Comparison of ENCODE assay signal across 18 cellular contexts in genomic region chr16:3798827-3799226, GRCh38.
A peak's percentile ranks its signal among the peaks of the same experiment; 100 is the strongest.
DNase-seq lines count a peak whose midpoint lies in the region; ATAC-seq, FAIRE-seq and TF ChIP-seq lines count a peak whose summit lies in the region.
"Had no signal": no experiment of that assay in that cellular context is flagged by ENCODE, and none has a peak within 500 bp of the region (broad histone marks: within the 10 kb centered on the region; RNA-seq: fewer than 3 reads in every experiment).

No MANE protein-coding gene starts in this region.

- SMC1A ChIA-PET in GM12878 (lab: Charles Lee; ENCODE audit: uncharacterized antibody, unreplicated experiment) = interaction anchor here (0.8 to 3.9 kb wide), 2 partner anchors 13 to 80 kb away, joined by 3 to 17 read pairs; no protein-coding TSS in a partner anchor

- no peak for TF ChIP-seq POLR2A in GM12878 (IDR thresholded peaks at IDR 0.05; ENCODE audit: low read depth, low read length)
- no peak for TF ChIP-seq POLR2A in lower leg skin (IDR thresholded peaks at IDR 0.05)

- DNase-seq in activated naive CD8-positive, alpha-beta T cell treated with anti-CD3 and anti-CD28 coated beads, Interleukin-2, amount 50 U/mL, for 24 hours = no peak
- no peak for DNase-seq in activated naive CD8-positive, alpha-beta T cell treated with anti-CD3 and anti-CD28 coated beads for 36 hours
- DNase-seq in GM12878 (ENCODE audit: low read depth, low spot score) (no peak), NCI-H524 treated with DMSO at 0.1 percent for 48 hours (lab: John Stamatoyannopoulos, UW) (no peak), lower leg skin (ENCODE audit: low spot score in 2 of 2) (no peak), retina (no peak)
- DNase-seq: 8988T, DMS79, NCI-H1092, NCI-H2107, NCI-H226, NCI-H526 treated with DMSO at 0.1 percent for 48 hours, PC-3 had no signal

- no peak overlapping the region for H2AFZ ChIP-seq in KMS-11 (ENCODE audit: low read depth)
- H2AFZ ChIP-seq in GM12878 (ENCODE audit: control insufficient read depth, low read depth, low read length) = no peak overlapping the region

- TF ChIP-seq RAD21 in GM12878 (IDR thresholded peaks at IDR 0.05; ENCODE audit: insufficient read depth, low read depth, low read length) = no peak

- WGBS in GM12878 (ENCODE audit: insufficient coverage, insufficient replicate concordance, low lambda C conversion rate, missing lambda C conversion rate) = 44% methylated on average over 8 of the region's 8 CpGs
- 86 to 92% methylated on average over 8 of the region's 8 CpGs for WGBS in lower leg skin, 2 donors

- H3K27me3 Mint-ChIP-seq in activated naive CD8-positive, alpha-beta T cell treated with anti-CD3 and anti-CD28 coated beads, Interleukin-2, amount 50 U/mL, for 24 hours = no peaks in the 10 kb centered on the region
- no peaks in the 10 kb centered on the region for H3K27me3 Mint-ChIP-seq in activated naive CD8-positive, alpha-beta T cell treated with anti-CD3 and anti-CD28 coated beads for 36 hours
- H3K27me3 Mint-ChIP-seq in stimulated activated memory B cell treated with anti-CD40 and anti-IgM and Interleukin-4, amounts not matched to agents 10 μg/mL and 1 μg/mL and 100 μg/mL, for 72 hours = no peaks in the 10 kb centered on the region

- peaks cover 60% of the 10 kb centered on the region for H3K4me1 Mint-ChIP-seq in activated naive CD8-positive, alpha-beta T cell treated with anti-CD3 and anti-CD28 coated beads, Interleukin-2, amount 50 U/mL, for 24 hours
- H3K4me1 Mint-ChIP-seq in activated naive CD8-positive, alpha-beta T cell treated with anti-CD3 and anti-CD28 coated beads for 36 hours = peaks cover 51% of the 10 kb centered on the region
- H3K4me1 Mint-ChIP-seq in stimulated activated memory B cell treated with anti-CD40 and anti-IgM and Interleukin-4, amounts not matched to agents 10 μg/mL and 1 μg/mL and 100 μg/mL, for 72 hours = peaks cover 79% of the 10 kb centered on the region

- H3K4me3 Mint-ChIP-seq in activated naive CD8-positive, alpha-beta T cell treated with anti-CD3 and anti-CD28 coated beads, Interleukin-2, amount 50 U/mL, for 24 hours = peak overlapping the region; percentile 1
- H3K4me3 Mint-ChIP-seq in activated naive CD8-positive, alpha-beta T cell treated with anti-CD3 and anti-CD28 coated beads for 36 hours = no peak overlapping the region
- peak overlapping the region; percentile 37 for H3K4me3 Mint-ChIP-seq in stimulated activated memory B cell treated with anti-CD40 and anti-IgM and Interleukin-4, amounts not matched to agents 10 μg/mL and 1 μg/mL and 100 μg/mL, for 72 hours

- CTCF ChIA-PET in GM12878 (lab: Yijun Ruan, JAX) = interaction anchor here (3.3 kb wide), 1 partner anchor 80 kb away, joined by 15 read pairs; no protein-coding TSS in a partner anchor

- H3K36me3 Mint-ChIP-seq in activated naive CD8-positive, alpha-beta T cell treated with anti-CD3 and anti-CD28 coated beads, Interleukin-2, amount 50 U/mL, for 24 hours (ENCODE audit: low read depth) = peaks cover 12% of the 10 kb centered on the region
- H3K36me3 Mint-ChIP-seq in activated naive CD8-positive, alpha-beta T cell treated with anti-CD3 and anti-CD28 coated beads for 36 hours = peaks cover 23% of the 10 kb centered on the region
- peaks cover 25% of the 10 kb centered on the region for H3K36me3 Mint-ChIP-seq in stimulated activated memory B cell treated with anti-CD40 and anti-IgM and Interleukin-4, amounts not matched to agents 10 μg/mL and 1 μg/mL and 100 μg/mL, for 72 hours

- POLR2A ChIA-PET in GM12878 (lab: Charles Lee) = no interaction called here

- H3K9me3 ChIP-seq in GM12878 (replicated peaks; ENCODE audit: control insufficient read depth, insufficient read depth, low read length) = no peaks in the 10 kb centered on the region; the same call in 2 of the 3 replicates

- BruUV-seq in GM12878 (replicated peaks; lab: Mats Ljungman, UMichigan) = no TSS peak

- H3K27me3 ChIP-seq in KMS-11 (ENCODE audit: insufficient read depth, low read depth) (no peaks in the 10 kb centered on the region), GM12878 (replicated peaks in 1 of 2; ENCODE audit: control insufficient read depth in 2 of 2, insufficient read depth in 2 of 2, low read length in 1 of 2) (no peaks in the 10 kb centered on the region)

- H3K36me3 ChIP-seq in KMS-11 (ENCODE audit: insufficient read depth) (no peaks in the 10 kb centered on the region), GM12878 (ENCODE audit: control insufficient read depth in 2 of 2, insufficient read depth in 2 of 2, low read length in 1 of 2) (peaks cover 1 to 3% of the 10 kb centered on the region in 2 experiments; a peak in 3 of 4 replicates)

- in situ Hi-C loops in GM12878 (cut with MboI) = no loop called here

- H3K27ac Mint-ChIP-seq in activated naive CD8-positive, alpha-beta T cell treated with anti-CD3 and anti-CD28 coated beads, Interleukin-2, amount 50 U/mL, for 24 hours = peak overlapping the region; percentile 1
- H3K27ac Mint-ChIP-seq in activated naive CD8-positive, alpha-beta T cell treated with anti-CD3 and anti-CD28 coated beads for 36 hours = no peak overlapping the region
- H3K27ac Mint-ChIP-seq in stimulated activated memory B cell treated with anti-CD40 and anti-IgM and Interleukin-4, amounts not matched to agents 10 μg/mL and 1 μg/mL and 100 μg/mL, for 72 hours = peak overlapping the region; percentile 33

- H3K9me3 Mint-ChIP-seq in activated naive CD8-positive, alpha-beta T cell treated with anti-CD3 and anti-CD28 coated beads, Interleukin-2, amount 50 U/mL, for 24 hours = no peaks in the 10 kb centered on the region
- peaks cover 2% of the 10 kb centered on the region for H3K9me3 Mint-ChIP-seq in activated naive CD8-positive, alpha-beta T cell treated with anti-CD3 and anti-CD28 coated beads for 36 hours
- H3K9me3 Mint-ChIP-seq in stimulated activated memory B cell treated with anti-CD40 and anti-IgM and Interleukin-4, amounts not matched to agents 10 μg/mL and 1 μg/mL and 100 μg/mL, for 72 hours = no peaks in the 10 kb centered on the region

- peak overlapping the region; percentile 7; the same call in 1 of the 2 replicates for H3K4me2 ChIP-seq in KMS-11
- peak overlapping the region; percentile 64 for H3K4me2 ChIP-seq in GM12878 (ENCODE audit: control insufficient read depth, insufficient read depth)

- H3K4me1 ChIP-seq in KMS-11 (ENCODE audit: low read depth, poor library complexity, severe bottlenecking) (peaks cover 24% of the 10 kb centered on the region), GM12878 (ENCODE audit: control insufficient read depth, insufficient read depth, low read length) (peaks cover 26% of the 10 kb centered on the region)

- TF ChIP-seq EP300 in GM12878 (IDR thresholded peaks at IDR 0.05; ENCODE audit: borderline replicate concordance in 1 of 2, control insufficient read depth in 1 of 2, low read depth in 2 of 2, low read length in 2 of 2) = no peak

- H3K27ac ChIP-seq in KMS-11 (no peak overlapping the region), GM12878 (ENCODE audit: control insufficient read depth, insufficient read depth) (peak overlapping the region; percentile 63)
- H3K27ac ChIP-seq: C4-2B had no signal

- no peak for FAIRE-seq in GM12878 (lab: Jason Lieb, UNC)
- FAIRE-seq: G401.6, H54 had no signal

- TF ChIP-seq CTCF in KMS-11 (conservative IDR thresholded peaks at IDR 0.05; ENCODE audit: low read depth, low read length) = no peak
- no peak for TF ChIP-seq CTCF in GM12878 (IDR thresholded peaks at IDR 0.05 in 2 of 3, conservative IDR thresholded peaks at IDR 0.05 in 1 of 3; ENCODE audit: control insufficient read depth in 2 of 3, extremely low read depth in 1 of 3, insufficient read depth in 1 of 3, low read depth in 3 of 3, low read length in 3 of 3)
- no peak for TF ChIP-seq CTCF in lower leg skin (IDR thresholded peaks at IDR 0.05)

- RAD21 ChIA-PET in GM12878 (lab: Charles Lee; ENCODE audit: unreplicated experiment) = no interaction called here

- H3K9ac ChIP-seq in KMS-11 (no peak overlapping the region), GM12878 (ENCODE audit: control insufficient read depth, insufficient read depth, low read length) (no peak overlapping the region)

- H3K4me3 ChIP-seq in KMS-11 (IDR thresholded peaks at IDR 0.05; ENCODE audit: insufficient read depth, low read depth, low read length) = no peak overlapping the region
- H3K4me3 ChIP-seq in GM12878 = peak overlapping the region; percentile 47; the same call in 1 of the 2 replicates
- H3K4me3 ChIP-seq in lower leg skin (ENCODE audit: low read depth, poor library complexity, severe bottlenecking) = no peak overlapping the region

- no peak for ATAC-seq in activated naive CD8-positive, alpha-beta T cell treated with anti-CD3 and anti-CD28 coated beads, Interleukin-2, amount 50 U/mL, for 24 hours
- ATAC-seq in GM12878 = peak; percentile 56
- peak; percentile 76 for ATAC-seq in stimulated activated memory B cell treated with anti-CD40 and anti-IgM and Interleukin-4, amounts not matched to agents 10 μg/mL and 1 μg/mL and 100 μg/mL, for 72 hours
- ATAC-seq: PC-3 had no signal

- peaks cover 69% of the 10 kb centered on the region for H4K20me1 ChIP-seq in KMS-11 (ENCODE audit: insufficient read depth)
- H4K20me1 ChIP-seq in GM12878 (ENCODE audit: control insufficient read depth, insufficient read depth) = peaks cover 3% of the 10 kb centered on the region

- H3K79me2 ChIP-seq in KMS-11 (ENCODE audit: insufficient read depth, low read depth) (peaks cover 82% of the 10 kb centered on the region), GM12878 (ENCODE audit: control insufficient read depth, insufficient read depth, low read length) (peaks cover 67% of the 10 kb centered on the region)

- intact Hi-C loops in GM12878 (cut with micrococcal nuclease; ENCODE audit: unreplicated experiment) = no loop called here
- intact Hi-C loops in lower leg skin (cut with DNase I; ENCODE audit: low total_unique reads) = no loop called here

TF ChIP-seq in GM12878, 131 proteins besides CTCF, POLR2A, EP300 and RAD21 (continues in another document):
- TF ChIP-seq MTA3 (IDR thresholded peaks at IDR 0.05; ENCODE audit: borderline replicate concordance, low read length) = no peak
- no peak for TF ChIP-seq RELA (IDR thresholded peaks at IDR 0.05; ENCODE audit: borderline replicate concordance, partially characterized antibody)
- TF ChIP-seq IKZF2 (IDR thresholded peaks at IDR 0.05) = peak; percentile 16 to 28; a peak in 2 of 4 replicates
- TF ChIP-seq ZNF24 (IDR thresholded peaks at IDR 0.05) = no peak
